Comparison of ENCODE assay signal across 1 cellular context in the genomic region with DNA sequence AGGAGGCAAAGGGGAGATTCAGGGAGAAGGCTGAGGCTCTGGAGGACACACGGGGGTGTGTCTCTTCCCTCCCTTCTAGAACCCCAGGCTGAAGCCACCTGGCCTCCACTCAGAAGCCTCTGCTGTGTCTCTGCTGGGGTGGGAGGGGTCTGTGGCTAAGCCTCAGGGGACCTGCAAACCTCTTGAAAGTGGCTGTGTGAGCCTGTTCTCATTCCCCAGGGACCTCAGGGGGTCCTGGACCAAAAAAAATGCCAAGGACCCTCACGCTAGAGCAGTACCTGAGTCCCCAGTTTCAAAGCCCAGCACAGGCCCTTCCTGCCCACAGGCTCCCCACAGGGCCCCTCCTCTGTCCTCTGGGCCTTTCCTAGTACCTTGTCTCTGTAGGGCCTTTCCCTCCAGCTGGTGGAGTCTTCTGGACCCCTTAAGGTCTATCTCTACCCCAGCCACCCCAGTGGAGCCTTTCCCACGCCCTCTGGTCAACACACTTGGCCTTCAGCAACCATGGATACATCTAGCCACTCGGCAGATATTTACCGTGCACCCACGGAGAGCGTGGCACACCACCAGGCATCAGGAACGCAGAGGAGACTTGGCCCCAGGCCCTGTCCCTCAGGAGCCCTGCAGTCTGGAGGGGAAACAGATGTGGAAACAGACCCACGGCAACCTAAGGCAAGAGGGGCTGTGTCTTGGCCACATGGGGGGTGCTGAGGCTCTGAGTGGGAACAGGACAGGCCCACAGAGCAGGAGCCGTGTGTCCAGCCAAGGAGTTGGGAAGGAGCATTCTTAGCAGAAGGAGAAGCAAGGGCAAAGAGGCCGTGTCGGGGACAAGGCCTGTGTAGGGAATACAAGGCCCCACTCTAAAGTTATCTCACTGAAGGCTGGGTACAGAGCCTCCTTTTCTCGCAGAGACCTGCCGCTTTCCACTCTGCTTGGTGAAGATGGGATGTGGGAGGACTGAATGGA.
TF ChIP-seq lines count a peak whose summit lies in the region.

No MANE protein-coding gene starts in this region.

TF ChIP-seq in SK-N-SH, 30 proteins besides CTCF, POLR2A, EP300 and RAD21:
- TF ChIP-seq GATA2 (CRISPR knock-in tag; IDR thresholded peaks at IDR 0.05) (no peak), SIN3A (IDR thresholded peaks at IDR 0.05; ENCODE audit: borderline replicate concordance, low read depth, low read length) (no peak), RFX5 (IDR thresholded peaks at IDR 0.05; ENCODE audit: low read length) (no peak), MEF2A (IDR thresholded peaks at IDR 0.05; ENCODE audit: borderline replicate concordance, low read depth) (no peak), YY1 (IDR thresholded peaks at IDR 0.05; ENCODE audit: low read depth) (no peak), MXI1 (IDR thresholded peaks at IDR 0.05; ENCODE audit: low read depth, low read length) (no peak), NRF1 (IDR thresholded peaks at IDR 0.05; ENCODE audit: low read depth, low read length) (no peak), JUND (IDR thresholded peaks at IDR 0.05) (no peak), SMC3 (IDR thresholded peaks at IDR 0.05; ENCODE audit: low read depth, low read length) (no peak), NFIC (IDR thresholded peaks at IDR 0.05; ENCODE audit: borderline replicate concordance) (no peak), GABPA (IDR thresholded peaks at IDR 0.05; ENCODE audit: low read depth) (no peak), POLR2AphosphoS5 (IDR thresholded peaks at IDR 0.05; ENCODE audit: low read depth, low read length) (no peak), TAF1 (IDR thresholded peaks at IDR 0.05; ENCODE audit: borderline replicate concordance, low read depth, low read length) (no peak), ELF1 (IDR thresholded peaks at IDR 0.05) (no peak)
- TF ChIP-seq, protein P1, sequence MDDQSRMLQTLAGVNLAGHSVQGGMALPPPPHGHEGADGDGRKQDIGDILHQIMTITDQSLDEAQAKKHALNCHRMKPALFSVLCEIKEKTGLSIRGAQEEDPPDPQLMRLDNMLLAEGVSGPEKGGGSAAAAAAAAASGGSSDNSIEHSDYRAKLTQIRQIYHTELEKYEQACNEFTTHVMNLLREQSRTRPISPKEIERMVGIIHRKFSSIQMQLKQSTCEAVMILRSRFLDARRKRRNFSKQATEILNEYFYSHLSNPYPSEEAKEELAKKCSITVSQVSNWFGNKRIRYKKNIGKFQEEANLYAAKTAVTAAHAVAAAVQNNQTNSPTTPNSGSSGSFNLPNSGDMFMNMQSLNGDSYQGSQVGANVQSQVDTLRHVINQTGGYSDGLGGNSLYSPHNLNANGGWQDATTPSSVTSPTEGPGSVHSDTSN (IDR thresholded peaks at IDR 0.05) = no peak
- TF ChIP-seq, protein P2, sequence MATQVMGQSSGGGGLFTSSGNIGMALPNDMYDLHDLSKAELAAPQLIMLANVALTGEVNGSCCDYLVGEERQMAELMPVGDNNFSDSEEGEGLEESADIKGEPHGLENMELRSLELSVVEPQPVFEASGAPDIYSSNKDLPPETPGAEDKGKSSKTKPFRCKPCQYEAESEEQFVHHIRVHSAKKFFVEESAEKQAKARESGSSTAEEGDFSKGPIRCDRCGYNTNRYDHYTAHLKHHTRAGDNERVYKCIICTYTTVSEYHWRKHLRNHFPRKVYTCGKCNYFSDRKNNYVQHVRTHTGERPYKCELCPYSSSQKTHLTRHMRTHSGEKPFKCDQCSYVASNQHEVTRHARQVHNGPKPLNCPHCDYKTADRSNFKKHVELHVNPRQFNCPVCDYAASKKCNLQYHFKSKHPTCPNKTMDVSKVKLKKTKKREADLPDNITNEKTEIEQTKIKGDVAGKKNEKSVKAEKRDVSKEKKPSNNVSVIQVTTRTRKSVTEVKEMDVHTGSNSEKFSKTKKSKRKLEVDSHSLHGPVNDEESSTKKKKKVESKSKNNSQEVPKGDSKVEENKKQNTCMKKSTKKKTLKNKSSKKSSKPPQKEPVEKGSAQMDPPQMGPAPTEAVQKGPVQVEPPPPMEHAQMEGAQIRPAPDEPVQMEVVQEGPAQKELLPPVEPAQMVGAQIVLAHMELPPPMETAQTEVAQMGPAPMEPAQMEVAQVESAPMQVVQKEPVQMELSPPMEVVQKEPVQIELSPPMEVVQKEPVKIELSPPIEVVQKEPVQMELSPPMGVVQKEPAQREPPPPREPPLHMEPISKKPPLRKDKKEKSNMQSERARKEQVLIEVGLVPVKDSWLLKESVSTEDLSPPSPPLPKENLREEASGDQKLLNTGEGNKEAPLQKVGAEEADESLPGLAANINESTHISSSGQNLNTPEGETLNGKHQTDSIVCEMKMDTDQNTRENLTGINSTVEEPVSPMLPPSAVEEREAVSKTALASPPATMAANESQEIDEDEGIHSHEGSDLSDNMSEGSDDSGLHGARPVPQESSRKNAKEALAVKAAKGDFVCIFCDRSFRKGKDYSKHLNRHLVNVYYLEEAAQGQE (IDR thresholded peaks at IDR 0.05; ENCODE audit: low read depth, low read length) = no peak
